1 cellular context compared by ENCODE assay signal in the genomic region with DNA sequence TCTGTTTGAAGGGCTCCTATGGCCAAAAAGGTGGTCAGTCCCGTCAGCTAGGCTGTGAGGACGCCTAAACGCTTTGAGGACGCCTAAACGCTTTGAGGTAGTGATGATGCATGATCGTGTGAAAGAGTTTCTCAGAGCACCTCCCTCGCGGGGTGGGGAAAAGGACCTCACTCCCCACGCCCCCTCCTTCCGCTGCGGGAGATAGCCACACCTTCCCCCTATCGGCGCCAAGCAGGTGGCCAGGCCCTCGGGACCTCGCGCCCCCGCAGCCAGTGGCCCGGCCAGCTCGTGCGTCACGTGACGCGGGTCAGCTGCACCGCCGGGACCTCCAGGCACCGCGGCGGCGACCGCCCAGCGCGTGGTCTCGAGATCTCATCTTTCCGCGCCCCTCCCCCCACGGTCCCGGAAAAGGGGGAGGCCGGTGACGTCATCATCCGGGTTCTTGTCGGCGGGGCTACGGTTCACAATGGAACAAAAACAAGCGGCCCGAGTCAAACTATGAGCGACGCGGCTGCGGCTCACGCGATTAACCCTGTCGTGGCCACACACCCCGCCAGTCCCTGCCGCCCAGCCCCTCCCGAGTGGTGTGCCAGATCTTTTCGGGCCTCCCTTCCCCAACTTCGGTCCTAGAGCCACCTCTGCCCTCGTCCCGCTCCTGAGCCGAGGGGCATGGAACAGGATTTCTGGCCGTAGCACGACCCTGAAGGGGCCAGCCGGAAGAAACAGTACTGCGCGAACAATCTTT.
TF ChIP-seq lines count a peak whose summit lies in the region.

No MANE protein-coding gene starts in this region.

TF ChIP-seq in HepG2, 621 proteins besides CTCF, POLR2A, EP300 and RAD21 (continued from another document and continues in another):
- TF ChIP-seq LCORL (IDR thresholded peaks at IDR 0.05) (no peak), LCORL (CRISPR knock-in tag; IDR thresholded peaks at IDR 0.05) (no peak), ZNF883 (CRISPR knock-in tag; IDR thresholded peaks at IDR 0.05; ENCODE audit: not compliant biosample characterization) (no peak), ZNF772 (CRISPR knock-in tag; IDR thresholded peaks at IDR 0.05) (peak; percentile 49), ZMYM2 (CRISPR knock-in tag; IDR thresholded peaks at IDR 0.05) (no peak), ZNF124 (CRISPR knock-in tag; IDR thresholded peaks at IDR 0.05) (no peak), ZNF230 (CRISPR knock-in tag; IDR thresholded peaks at IDR 0.05) (peak; percentile 20; the same call in 1 of the 2 replicates), ZNF552 (CRISPR knock-in tag; IDR thresholded peaks at IDR 0.05; ENCODE audit: borderline replicate concordance) (0 out of 2 replicates have a peak, but pooled peaks have one; percentile 71), PRMT3 (CRISPR knock-in tag; IDR thresholded peaks at IDR 0.05; ENCODE audit: borderline replicate concordance, low read depth) (no peak), DPF2 (CRISPR knock-in tag; IDR thresholded peaks at IDR 0.05; ENCODE audit: borderline replicate concordance, low read depth) (no peak), XBP1 (CRISPR knock-in tag; IDR thresholded peaks at IDR 0.05) (no peak), CCAR2 (optimal IDR thresholded peaks at IDR 0.05; ENCODE audit: low read depth, low read length) (no peak), PITX1 (CRISPR knock-in tag; IDR thresholded peaks at IDR 0.05) (no peak; the same call in 1 of the 2 replicates), PTBP1 (IDR thresholded peaks at IDR 0.05; ENCODE audit: low read depth, low read length, poor library complexity, severe bottlenecking) (no peak), ZBTB7B (CRISPR knock-in tag; IDR thresholded peaks at IDR 0.05) (peak; percentile 39; the same call in 1 of the 2 replicates), ZNF547 (CRISPR knock-in tag; IDR thresholded peaks at IDR 0.05) (no peak), ZNF446 (CRISPR knock-in tag; IDR thresholded peaks at IDR 0.05) (no peak), SALL2 (CRISPR knock-in tag; IDR thresholded peaks at IDR 0.05) (peak; percentile 64; the same call in 1 of the 2 replicates), HMG20B (CRISPR knock-in tag; conservative IDR thresholded peaks at IDR 0.05) (no peak), CCDC6 (CRISPR knock-in tag; IDR thresholded peaks at IDR 0.05) (0 out of 2 replicates have a peak, but pooled peaks have one; percentile 25), ZNF496 (CRISPR knock-in tag; IDR thresholded peaks at IDR 0.05; ENCODE audit: insufficient replicate concordance) (no peak), U2AF1 (optimal IDR thresholded peaks at IDR 0.05; ENCODE audit: low read depth, low read length) (no peak), SNAPC2 (CRISPR knock-in tag; IDR thresholded peaks at IDR 0.05) (no peak), STAG1 (CRISPR knock-in tag; IDR thresholded peaks at IDR 0.05) (no peak), BORCS8-MEF2B (CRISPR knock-in tag; IDR thresholded peaks at IDR 0.05) (no peak; the same call in 1 of the 2 replicates), SRY (CRISPR knock-in tag; IDR thresholded peaks at IDR 0.05) (peak; percentile 71; the same call in 1 of the 2 replicates), TBP (CRISPR knock-in tag; IDR thresholded peaks at IDR 0.05) (no peak), BRD4 (CRISPR knock-in tag; IDR thresholded peaks at IDR 0.05) (no peak), JUND (CRISPR knock-in tag; IDR thresholded peaks at IDR 0.05) (peak; percentile 86), MZF1 (CRISPR knock-in tag; IDR thresholded peaks at IDR 0.05; ENCODE audit: borderline replicate concordance) (no peak)
- TF ChIP-seq, protein P1, sequence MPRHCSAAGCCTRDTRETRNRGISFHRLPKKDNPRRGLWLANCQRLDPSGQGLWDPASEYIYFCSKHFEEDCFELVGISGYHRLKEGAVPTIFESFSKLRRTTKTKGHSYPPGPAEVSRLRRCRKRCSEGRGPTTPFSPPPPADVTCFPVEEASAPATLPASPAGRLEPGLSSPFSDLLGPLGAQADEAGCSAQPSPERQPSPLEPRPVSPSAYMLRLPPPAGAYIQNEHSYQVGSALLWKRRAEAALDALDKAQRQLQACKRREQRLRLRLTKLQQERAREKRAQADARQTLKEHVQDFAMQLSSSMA (CRISPR knock-in tag; IDR thresholded peaks at IDR 0.05) = peak; percentile 72; the same call in 1 of the 2 replicates
- TF ChIP-seq, protein P2, sequence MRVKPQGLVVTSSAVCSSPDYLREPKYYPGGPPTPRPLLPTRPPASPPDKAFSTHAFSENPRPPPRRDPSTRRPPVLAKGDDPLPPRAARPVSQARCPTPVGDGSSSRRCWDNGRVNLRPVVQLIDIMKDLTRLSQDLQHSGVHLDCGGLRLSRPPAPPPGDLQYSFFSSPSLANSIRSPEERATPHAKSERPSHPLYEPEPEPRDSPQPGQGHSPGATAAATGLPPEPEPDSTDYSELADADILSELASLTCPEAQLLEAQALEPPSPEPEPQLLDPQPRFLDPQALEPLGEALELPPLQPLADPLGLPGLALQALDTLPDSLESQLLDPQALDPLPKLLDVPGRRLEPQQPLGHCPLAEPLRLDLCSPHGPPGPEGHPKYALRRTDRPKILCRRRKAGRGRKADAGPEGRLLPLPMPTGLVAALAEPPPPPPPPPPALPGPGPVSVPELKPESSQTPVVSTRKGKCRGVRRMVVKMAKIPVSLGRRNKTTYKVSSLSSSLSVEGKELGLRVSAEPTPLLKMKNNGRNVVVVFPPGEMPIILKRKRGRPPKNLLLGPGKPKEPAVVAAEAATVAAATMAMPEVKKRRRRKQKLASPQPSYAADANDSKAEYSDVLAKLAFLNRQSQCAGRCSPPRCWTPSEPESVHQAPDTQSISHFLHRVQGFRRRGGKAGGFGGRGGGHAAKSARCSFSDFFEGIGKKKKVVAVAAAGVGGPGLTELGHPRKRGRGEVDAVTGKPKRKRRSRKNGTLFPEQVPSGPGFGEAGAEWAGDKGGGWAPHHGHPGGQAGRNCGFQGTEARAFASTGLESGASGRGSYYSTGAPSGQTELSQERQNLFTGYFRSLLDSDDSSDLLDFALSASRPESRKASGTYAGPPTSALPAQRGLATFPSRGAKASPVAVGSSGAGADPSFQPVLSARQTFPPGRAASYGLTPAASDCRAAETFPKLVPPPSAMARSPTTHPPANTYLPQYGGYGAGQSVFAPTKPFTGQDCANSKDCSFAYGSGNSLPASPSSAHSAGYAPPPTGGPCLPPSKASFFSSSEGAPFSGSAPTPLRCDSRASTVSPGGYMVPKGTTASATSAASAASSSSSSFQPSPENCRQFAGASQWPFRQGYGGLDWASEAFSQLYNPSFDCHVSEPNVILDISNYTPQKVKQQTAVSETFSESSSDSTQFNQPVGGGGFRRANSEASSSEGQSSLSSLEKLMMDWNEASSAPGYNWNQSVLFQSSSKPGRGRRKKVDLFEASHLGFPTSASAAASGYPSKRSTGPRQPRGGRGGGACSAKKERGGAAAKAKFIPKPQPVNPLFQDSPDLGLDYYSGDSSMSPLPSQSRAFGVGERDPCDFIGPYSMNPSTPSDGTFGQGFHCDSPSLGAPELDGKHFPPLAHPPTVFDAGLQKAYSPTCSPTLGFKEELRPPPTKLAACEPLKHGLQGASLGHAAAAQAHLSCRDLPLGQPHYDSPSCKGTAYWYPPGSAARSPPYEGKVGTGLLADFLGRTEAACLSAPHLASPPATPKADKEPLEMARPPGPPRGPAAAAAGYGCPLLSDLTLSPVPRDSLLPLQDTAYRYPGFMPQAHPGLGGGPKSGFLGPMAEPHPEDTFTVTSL (CRISPR knock-in tag; IDR thresholded peaks at IDR 0.05; ENCODE audit: borderline replicate concordance) = no peak
- TF ChIP-seq, protein P3, sequence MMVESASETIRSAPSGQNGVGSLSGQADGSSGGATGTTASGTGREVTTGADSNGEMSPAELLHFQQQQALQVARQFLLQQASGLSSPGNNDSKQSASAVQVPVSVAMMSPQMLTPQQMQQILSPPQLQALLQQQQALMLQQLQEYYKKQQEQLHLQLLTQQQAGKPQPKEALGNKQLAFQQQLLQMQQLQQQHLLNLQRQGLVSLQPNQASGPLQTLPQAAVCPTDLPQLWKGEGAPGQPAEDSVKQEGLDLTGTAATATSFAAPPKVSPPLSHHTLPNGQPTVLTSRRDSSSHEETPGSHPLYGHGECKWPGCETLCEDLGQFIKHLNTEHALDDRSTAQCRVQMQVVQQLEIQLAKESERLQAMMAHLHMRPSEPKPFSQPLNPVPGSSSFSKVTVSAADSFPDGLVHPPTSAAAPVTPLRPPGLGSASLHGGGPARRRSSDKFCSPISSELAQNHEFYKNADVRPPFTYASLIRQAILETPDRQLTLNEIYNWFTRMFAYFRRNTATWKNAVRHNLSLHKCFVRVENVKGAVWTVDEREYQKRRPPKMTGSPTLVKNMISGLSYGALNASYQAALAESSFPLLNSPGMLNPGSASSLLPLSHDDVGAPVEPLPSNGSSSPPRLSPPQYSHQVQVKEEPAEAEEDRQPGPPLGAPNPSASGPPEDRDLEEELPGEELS (CRISPR knock-in tag; IDR thresholded peaks at IDR 0.05) = peak; percentile 72
- TF ChIP-seq, protein P4, sequence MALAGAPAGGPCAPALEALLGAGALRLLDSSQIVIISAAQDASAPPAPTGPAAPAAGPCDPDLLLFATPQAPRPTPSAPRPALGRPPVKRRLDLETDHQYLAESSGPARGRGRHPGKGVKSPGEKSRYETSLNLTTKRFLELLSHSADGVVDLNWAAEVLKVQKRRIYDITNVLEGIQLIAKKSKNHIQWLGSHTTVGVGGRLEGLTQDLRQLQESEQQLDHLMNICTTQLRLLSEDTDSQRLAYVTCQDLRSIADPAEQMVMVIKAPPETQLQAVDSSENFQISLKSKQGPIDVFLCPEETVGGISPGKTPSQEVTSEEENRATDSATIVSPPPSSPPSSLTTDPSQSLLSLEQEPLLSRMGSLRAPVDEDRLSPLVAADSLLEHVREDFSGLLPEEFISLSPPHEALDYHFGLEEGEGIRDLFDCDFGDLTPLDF (CRISPR knock-in tag; IDR thresholded peaks at IDR 0.05) = 0 out of 2 replicates have a peak, but pooled peaks have one; percentile 24
- TF ChIP-seq, protein P5, sequence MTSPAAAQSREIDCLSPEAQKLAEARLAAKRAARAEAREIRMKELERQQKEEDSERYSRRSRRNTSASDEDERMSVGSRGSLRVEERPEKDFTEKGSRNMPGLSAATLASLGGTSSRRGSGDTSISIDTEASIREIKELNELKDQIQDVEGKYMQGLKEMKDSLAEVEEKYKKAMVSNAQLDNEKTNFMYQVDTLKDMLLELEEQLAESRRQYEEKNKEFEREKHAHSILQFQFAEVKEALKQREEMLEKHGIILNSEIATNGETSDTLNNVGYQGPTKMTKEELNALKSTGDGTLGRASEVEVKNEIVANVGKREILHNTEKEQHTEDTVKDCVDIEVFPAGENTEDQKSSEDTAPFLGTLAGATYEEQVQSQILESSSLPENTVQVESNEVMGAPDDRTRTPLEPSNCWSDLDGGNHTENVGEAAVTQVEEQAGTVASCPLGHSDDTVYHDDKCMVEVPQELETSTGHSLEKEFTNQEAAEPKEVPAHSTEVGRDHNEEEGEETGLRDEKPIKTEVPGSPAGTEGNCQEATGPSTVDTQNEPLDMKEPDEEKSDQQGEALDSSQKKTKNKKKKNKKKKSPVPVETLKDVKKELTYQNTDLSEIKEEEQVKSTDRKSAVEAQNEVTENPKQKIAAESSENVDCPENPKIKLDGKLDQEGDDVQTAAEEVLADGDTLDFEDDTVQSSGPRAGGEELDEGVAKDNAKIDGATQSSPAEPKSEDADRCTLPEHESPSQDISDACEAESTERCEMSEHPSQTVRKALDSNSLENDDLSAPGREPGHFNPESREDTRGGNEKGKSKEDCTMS (CRISPR knock-in tag; conservative IDR thresholded peaks at IDR 0.05) = no peak
- TF ChIP-seq, protein P6, sequence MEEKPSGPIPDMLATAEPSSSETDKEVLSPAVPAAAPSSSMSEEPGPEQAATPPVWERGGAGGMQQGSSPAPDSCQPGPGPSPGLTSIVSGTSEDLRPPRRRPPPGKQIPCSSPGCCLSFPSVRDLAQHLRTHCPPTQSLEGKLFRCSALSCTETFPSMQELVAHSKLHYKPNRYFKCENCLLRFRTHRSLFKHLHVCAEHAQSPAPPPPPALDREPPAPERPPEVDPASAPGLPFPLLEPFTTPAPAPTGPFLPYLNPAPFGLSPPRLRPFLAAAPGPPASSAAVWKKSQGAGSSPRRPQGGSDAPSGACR (CRISPR knock-in tag; IDR thresholded peaks at IDR 0.05) = no peak
- TF ChIP-seq, protein P7, sequence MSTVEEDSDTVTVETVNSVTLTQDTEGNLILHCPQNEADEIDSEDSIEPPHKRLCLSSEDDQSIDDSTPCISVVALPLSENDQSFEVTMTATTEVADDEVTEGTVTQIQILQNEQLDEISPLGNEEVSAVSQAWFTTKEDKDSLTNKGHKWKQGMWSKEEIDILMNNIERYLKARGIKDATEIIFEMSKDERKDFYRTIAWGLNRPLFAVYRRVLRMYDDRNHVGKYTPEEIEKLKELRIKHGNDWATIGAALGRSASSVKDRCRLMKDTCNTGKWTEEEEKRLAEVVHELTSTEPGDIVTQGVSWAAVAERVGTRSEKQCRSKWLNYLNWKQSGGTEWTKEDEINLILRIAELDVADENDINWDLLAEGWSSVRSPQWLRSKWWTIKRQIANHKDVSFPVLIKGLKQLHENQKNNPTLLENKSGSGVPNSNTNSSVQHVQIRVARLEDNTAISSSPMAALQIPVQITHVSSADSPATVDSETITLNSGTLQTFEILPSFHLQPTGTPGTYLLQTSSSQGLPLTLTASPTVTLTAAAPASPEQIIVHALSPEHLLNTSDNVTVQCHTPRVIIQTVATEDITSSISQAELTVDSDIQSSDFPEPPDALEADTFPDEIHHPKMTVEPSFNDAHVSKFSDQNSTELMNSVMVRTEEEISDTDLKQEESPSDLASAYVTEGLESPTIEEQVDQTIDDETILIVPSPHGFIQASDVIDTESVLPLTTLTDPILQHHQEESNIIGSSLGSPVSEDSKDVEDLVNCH (CRISPR knock-in tag; IDR thresholded peaks at IDR 0.05) = peak; percentile 90; the same call in 1 of the 2 replicates
- TF ChIP-seq, protein P8, sequence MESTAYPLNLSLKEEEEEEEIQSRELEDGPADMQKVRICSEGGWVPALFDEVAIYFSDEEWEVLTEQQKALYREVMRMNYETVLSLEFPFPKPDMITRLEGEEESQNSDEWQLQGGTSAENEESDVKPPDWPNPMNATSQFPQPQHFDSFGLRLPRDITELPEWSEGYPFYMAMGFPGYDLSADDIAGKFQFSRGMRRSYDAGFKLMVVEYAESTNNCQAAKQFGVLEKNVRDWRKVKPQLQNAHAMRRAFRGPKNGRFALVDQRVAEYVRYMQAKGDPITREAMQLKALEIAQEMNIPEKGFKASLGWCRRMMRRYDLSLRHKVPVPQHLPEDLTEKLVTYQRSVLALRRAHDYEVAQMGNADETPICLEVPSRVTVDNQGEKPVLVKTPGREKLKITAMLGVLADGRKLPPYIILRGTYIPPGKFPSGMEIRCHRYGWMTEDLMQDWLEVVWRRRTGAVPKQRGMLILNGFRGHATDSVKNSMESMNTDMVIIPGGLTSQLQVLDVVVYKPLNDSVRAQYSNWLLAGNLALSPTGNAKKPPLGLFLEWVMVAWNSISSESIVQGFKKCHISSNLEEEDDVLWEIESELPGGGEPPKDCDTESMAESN (CRISPR knock-in tag; conservative IDR thresholded peaks at IDR 0.05) = no peak; the same call in 1 of the 2 replicates
- TF ChIP-seq, protein P9, sequence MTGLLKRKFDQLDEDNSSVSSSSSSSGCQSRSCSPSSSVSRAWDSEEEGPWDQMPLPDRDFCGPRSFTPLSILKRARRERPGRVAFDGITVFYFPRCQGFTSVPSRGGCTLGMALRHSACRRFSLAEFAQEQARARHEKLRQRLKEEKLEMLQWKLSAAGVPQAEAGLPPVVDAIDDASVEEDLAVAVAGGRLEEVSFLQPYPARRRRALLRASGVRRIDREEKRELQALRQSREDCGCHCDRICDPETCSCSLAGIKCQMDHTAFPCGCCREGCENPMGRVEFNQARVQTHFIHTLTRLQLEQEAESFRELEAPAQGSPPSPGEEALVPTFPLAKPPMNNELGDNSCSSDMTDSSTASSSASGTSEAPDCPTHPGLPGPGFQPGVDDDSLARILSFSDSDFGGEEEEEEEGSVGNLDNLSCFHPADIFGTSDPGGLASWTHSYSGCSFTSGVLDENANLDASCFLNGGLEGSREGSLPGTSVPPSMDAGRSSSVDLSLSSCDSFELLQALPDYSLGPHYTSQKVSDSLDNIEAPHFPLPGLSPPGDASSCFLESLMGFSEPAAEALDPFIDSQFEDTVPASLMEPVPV (CRISPR knock-in tag; IDR thresholded peaks at IDR 0.05) = peak; percentile 61; the same call in 1 of the 2 replicates
